8 cellular contexts compared by ENCODE assay signal in the genomic region with DNA sequence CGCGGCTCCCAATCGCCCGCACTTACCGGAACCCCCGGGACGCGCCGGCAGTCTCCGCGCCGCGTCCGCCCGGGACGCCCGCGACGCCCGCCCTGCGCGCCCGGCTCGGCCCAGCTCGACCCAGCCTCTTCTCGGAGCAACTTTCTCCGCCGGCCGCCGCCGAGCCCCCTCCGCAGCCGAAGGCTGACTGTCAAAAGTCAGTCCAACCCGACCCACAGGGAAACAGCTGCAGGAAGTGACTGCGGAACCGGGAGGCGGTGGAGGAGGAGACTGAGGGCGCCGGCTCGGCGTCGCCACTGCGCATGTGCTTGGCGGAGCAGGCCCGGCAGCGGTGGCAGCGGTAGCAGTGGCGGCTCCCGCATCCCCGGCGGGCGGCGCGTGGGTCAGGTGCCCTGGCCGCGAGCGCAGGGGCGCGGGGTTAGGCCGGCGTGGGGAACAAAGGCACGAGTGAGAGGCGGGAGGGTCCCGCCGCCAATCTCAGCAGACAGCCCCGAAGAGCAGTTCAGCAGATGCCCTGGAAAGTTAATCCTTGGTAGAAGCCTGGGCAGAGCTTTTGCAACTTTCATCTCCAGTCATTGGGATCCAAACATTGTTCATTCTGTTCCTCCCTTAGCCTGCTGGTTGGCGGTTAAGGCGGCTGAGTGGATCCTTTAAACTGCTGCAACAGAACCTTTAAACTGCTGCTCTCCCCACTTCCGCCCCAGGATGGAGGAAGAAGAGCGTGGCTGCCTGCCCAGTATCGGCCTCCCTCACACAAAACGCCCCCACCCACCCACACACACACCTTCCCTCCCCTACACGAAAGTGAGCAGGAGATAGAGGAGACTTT.
A peak's percentile ranks its signal among the peaks of the same experiment; 100 is the strongest.
DNase-seq lines count a peak whose midpoint lies in the region; ATAC-seq, FAIRE-seq and TF ChIP-seq lines count a peak whose summit lies in the region.

A gene with protein sequence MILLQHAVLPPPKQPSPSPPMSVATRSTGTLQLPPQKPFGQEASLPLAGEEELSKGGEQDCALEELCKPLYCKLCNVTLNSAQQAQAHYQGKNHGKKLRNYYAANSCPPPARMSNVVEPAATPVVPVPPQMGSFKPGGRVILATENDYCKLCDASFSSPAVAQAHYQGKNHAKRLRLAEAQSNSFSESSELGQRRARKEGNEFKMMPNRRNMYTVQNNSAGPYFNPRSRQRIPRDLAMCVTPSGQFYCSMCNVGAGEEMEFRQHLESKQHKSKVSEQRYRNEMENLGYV (minus strand): TSS at position 241 of the 829 bp plus-strand sequence. CDS start 4,057 bp downstream, outside the sequence.

- peak within 1 kb of the TSS; percentile 43; the same call in 1 of the 2 replicates for H2AFZ ChIP-seq in OCI-LY3 (ENCODE audit: low read depth, low read length)

- FAIRE-seq in D721Med (lab: Jason Lieb, UNC), result no peak

- H3K27me3 ChIP-seq in OCI-LY3 (ENCODE audit: low read depth, low read length) (no peaks in the 10 kb centered on the region), muscle layer of colon (ENCODE audit: control insufficient read depth in 1 of 2, insufficient read depth in 2 of 2, low read length in 2 of 2) (no peaks in the 10 kb centered on the region)

- H3K79me2 ChIP-seq in OCI-LY3 (ENCODE audit: low read length), result peaks cover 56% of the 10 kb centered on the region

- H3K27ac ChIP-seq in OCI-LY3 (ENCODE audit: low read length), result peak within 1 kb of the TSS; percentile 85
- peak within 1 kb of the TSS; percentile 92 for H3K27ac ChIP-seq in muscle layer of colon (ENCODE audit: low read depth, low read length)

- peak within 1 kb of the TSS; percentile 81 for H3K4me2 ChIP-seq in OCI-LY3 (ENCODE audit: low read length)

- peak; percentile 70 for ATAC-seq in GM21515 (IDR thresholded peaks at IDR 0.05; ENCODE audit: unreplicated experiment)

- DNase-seq in D721Med (ENCODE audit: insufficient read length, low spot score), result peak; percentile 40
- DNase-seq in HuH-7 (ENCODE audit: low spot score), result peak; percentile 80
- peak; percentile 75 for DNase-seq in activated T-cell treated with anti-CD3 and anti-CD28 coated beads for 4 hours
- DNase-seq in erythroblast (lab: John Stamatoyannopoulos, UW), result peak; percentile 81 to 86
- DNase-seq in stimulated activated CD8-positive, alpha-beta memory T cell treated with anti-CD3 and anti-CD28 coated beads, Interleukin-7, amount 100 ng/mL, for 24 hours (ENCODE audit: low read depth), result peak; percentile 65

- H3K4me3 ChIP-seq in OCI-LY3 (ENCODE audit: low read length) (peak within 1 kb of the TSS; percentile 93), muscle layer of colon (ENCODE audit: low read depth in 1 of 2, low read length in 2 of 2) (peak within 1 kb of the TSS; percentile 85)

- TF ChIP-seq CTCF in D721Med (IDR thresholded peaks at IDR 0.05; ENCODE audit: insufficient read depth, missing control alignments) (no peak), OCI-LY3 (IDR thresholded peaks at IDR 0.05; ENCODE audit: low read depth, low read length) (no peak)

- H3K4me1 ChIP-seq in OCI-LY3 (ENCODE audit: low read length) (peaks cover 74% of the 10 kb centered on the region), muscle layer of colon (ENCODE audit: insufficient read depth, low read length) (no peaks in the 10 kb centered on the region)

- H3K9ac ChIP-seq in OCI-LY3 (ENCODE audit: low read length), result peak within 1 kb of the TSS; percentile 91
- peak within 1 kb of the TSS; percentile 72 for H3K9ac ChIP-seq in muscle layer of colon (ENCODE audit: low read length)

- H3K9me3 ChIP-seq in OCI-LY3 (ENCODE audit: insufficient read depth, low read length) (no peaks in the 10 kb centered on the region), muscle layer of colon (ENCODE audit: low read length) (no peaks in the 10 kb centered on the region)

- H3K36me3 ChIP-seq in OCI-LY3 (replicated peaks; ENCODE audit: low read depth, low read length) (peaks cover 13% of the 10 kb centered on the region), muscle layer of colon (ENCODE audit: insufficient read depth, low read length) (peaks cover 9% of the 10 kb centered on the region)

- TF ChIP-seq POLR2A in erythroblast (IDR thresholded peaks at IDR 0.05; ENCODE audit: low read length), result peak; percentile 84

- no peaks in the 10 kb centered on the region for H4K20me1 ChIP-seq in OCI-LY3 (ENCODE audit: insufficient read depth, low read length)

Comparison
In these comparisons a context has a peak if more than half of its experiments do, and no peak if none do; other contexts are left out.
1. Peak in every context shown above with its lines: DNase-seq, ATAC-seq, H3K4me3 ChIP-seq and H3K27ac ChIP-seq.